24 cellular contexts compared by ENCODE assay signal in genomic region chr12:104097954-104098353, GRCh38. TPM values are rescaled to one million over a fixed set of nuclear protein-coding genes. Genes with fewer than 3 reads are reported as not detected.
"Had no signal": no experiment of that assay in that cellular context is flagged by ENCODE, and none has a peak within 500 bp of the region (broad histone marks: within the 10 kb centered on the region; RNA-seq: fewer than 3 reads in every experiment).

No MANE protein-coding gene starts in this region.

- H3K9me3 ChIP-seq: SK-N-SH had no signal

- H3K9me2 ChIP-seq: SK-N-SH had no signal

- H3K27ac ChIP-seq: KMS-11, RWPE1 had no signal

- ATAC-seq: K562, Panc1 had no signal

- H3K4me3 ChIP-seq: K562 had no signal

- H3K9ac ChIP-seq: KMS-11, SK-N-SH had no signal

- H3K4me2 ChIP-seq: KMS-11, SK-N-SH had no signal

- DNase-seq: Kasumi-1, MV-4-11, NCI-H1092, NCI-H1105 treated with DMSO at 0.1 percent for 48 hours, NCI-H1417 treated with DMSO at 0.1 percent for 48 hours, NCI-H146, NCI-H1694 treated with DMSO at 0.1 percent for 48 hours, NCI-H1930, NCI-H2081, NCI-H2107, NCI-H2227 treated with DMSO at 0.1 percent for 48 hours, NCI-H446, NCI-H510A, NCI-H524 treated with DMSO at 0.1 percent for 48 hours, NCI-H69, NCI-H774, SHP77, SK-N-SH, SW 1271 had no signal

- FAIRE-seq: K562 had no signal

RNA-seq across cellular contexts. Expression of gene GLT8D2, which starts 48.0 kb away (rescaled TPM):
- total RNA-seq: HT-29 had no signal
